In genomic region chr6:159555082-159555481, GRCh38 we compare ENCODE assay signal across 35 cellular contexts.
"Had no signal": no experiment of that assay in that cellular context is flagged by ENCODE, and none has a peak within 500 bp of the region (broad histone marks: within the 10 kb centered on the region; RNA-seq: fewer than 3 reads in every experiment).

No MANE protein-coding gene starts in this region.

- DNase-seq: Karpas-422, Kasumi-1, MG63, MM.1S, MV-4-11, NCI-H1048, NCI-H1092, NCI-H1092 treated with DMSO at 0.1 percent for 48 hours, NCI-H1105, NCI-H1105 treated with DMSO at 0.1 percent for 48 hours, NCI-H1417, NCI-H1417 treated with DMSO at 0.1 percent for 48 hours, NCI-H1436, NCI-H1436 treated with DMSO at 0.1 percent for 48 hours, NCI-H146, NCI-H1694, NCI-H1694 treated with DMSO at 0.1 percent for 48 hours, NCI-H187, NCI-H187 treated with DMSO at 0.1 percent for 48 hours, NCI-H1930, NCI-H2029, NCI-H2029 treated with DMSO at 0.1 percent for 48 hours, NCI-H2081, NCI-H2081 treated with DMSO at 0.1 percent for 48 hours, NCI-H2107, NCI-H2171, NCI-H2171 treated with DMSO at 0.1 percent for 48 hours, NCI-H2227 treated with DMSO at 0.1 percent for 48 hours, NCI-H226, NCI-H345, NCI-H446, NCI-H446 treated with DMSO at 0.1 percent for 48 hours, NCI-H510A, NCI-H510A treated with DMSO at 0.1 percent for 48 hours, NCI-H524 had no signal

- H3K36me3 ChIP-seq: MG63 had no signal

- H3K4me3 ChIP-seq: MG63 had no signal

- H3K27me3 ChIP-seq: MG63 had no signal

- H3K9me3 ChIP-seq: MG63 had no signal
